ENCODE assay signal across 12 cellular contexts in the genomic region with DNA sequence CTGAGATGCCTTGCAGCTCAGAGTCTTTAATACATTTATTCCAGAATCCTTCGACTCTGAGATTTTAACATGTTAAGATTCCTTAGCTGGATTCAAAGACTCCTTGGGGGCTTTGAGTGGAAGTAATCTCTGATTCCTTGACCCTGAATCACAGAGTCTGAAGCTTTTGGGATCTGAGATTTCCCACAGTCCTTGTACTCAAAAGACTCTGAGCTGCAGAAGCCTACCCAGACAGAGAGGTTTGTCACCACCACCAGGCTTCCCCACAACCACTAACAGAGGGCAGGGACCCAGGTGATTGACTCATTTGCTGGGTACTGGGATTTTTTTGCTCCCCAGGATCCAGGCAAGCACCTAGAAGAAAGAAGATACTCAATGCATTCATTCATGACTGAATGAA. TPM values are rescaled to one million over a fixed set of nuclear protein-coding genes. Genes with fewer than 3 reads are reported as not detected.
DNase-seq lines count a peak whose midpoint lies in the region; ATAC-seq and TF ChIP-seq lines count a peak whose summit lies in the region.
"Had no signal": no experiment of that assay in that cellular context is flagged by ENCODE, and none has a peak within 500 bp of the region (broad histone marks: within the 10 kb centered on the region; RNA-seq: fewer than 3 reads in every experiment).

No MANE protein-coding gene starts in this region.

- DNase-seq in cardiac muscle cell (ENCODE audit: low read depth in 1 of 2, low spot score in 1 of 2) (no peak), left cardiac atrium (no peak), astrocyte of the spinal cord (ENCODE audit: low read depth, low spot score) (peak; percentile 16), naive B cell (no peak), transverse colon (no peak), NCI-H1105 (lab: John Stamatoyannopoulos, UW) (no peak), RKO (ENCODE audit: low spot score) (no peak), mesenteric fat pad (ENCODE audit: low spot score) (no peak)
- DNase-seq: activated gamma-delta T cell, erythroblast, KG1, NCI-H446 treated with DMSO at 0.1 percent for 48 hours had no signal

- H3K27me3 Mint-ChIP-seq in naive B cell: peaks cover 10 to 24% (median 24%) of the 10 kb centered on the region in 3 donors

- H3K36me3 ChIP-seq in cardiac muscle cell: no peaks in the 10 kb centered on the region
- H3K36me3 ChIP-seq in transverse colon: no peaks in the 10 kb centered on the region

- in situ Hi-C loops in astrocyte of the spinal cord (cut with HindIII; ENCODE audit: low sequenced_read_pairs) (no loop called here), transverse colon (cut with MboI; ENCODE audit: low pct_ligation_motif_present in 1 of 4, low pct_unique_long_range_greater_than_20kb in 1 of 4, low sequenced_read_pairs in 3 of 4) (no loop called here)

- no peak for TF ChIP-seq EP300 in transverse colon (IDR thresholded peaks at IDR 0.05; ENCODE audit: low read depth)

- 67% methylated on average over 1 of the region's 1 CpG; no CpG with 5 or more reads in 1 of the 2 donors for whole genome bisulfite sequencing in transverse colon (ENCODE audit: low coverage in 1 of 2), 2 donors

- peak overlapping the region in 2 of 6 donors; percentile 42 to 87 for H3K27ac Mint-ChIP-seq in naive B cell

- no peaks in the 10 kb centered on the region for H3K36me3 Mint-ChIP-seq in naive B cell

- H3K9me3 ChIP-seq in cardiac muscle cell (ENCODE audit: low read depth) (no peaks in the 10 kb centered on the region), transverse colon (no peaks in the 10 kb centered on the region)

- no peaks in the 10 kb centered on the region for H3K9me3 Mint-ChIP-seq in naive B cell

- H3K4me1 Mint-ChIP-seq in naive B cell: peaks cover 21 to 26% (median 25%) of the 10 kb centered on the region in 3 donors

- H3K4me3 Mint-ChIP-seq in naive B cell: peak overlapping the region; percentile 22 to 97 (median 86)

- no peak for TF ChIP-seq POLR2A in transverse colon (IDR thresholded peaks at IDR 0.05)

- no peak overlapping the region for H3K4me3 ChIP-seq in cardiac muscle cell
- H3K4me3 ChIP-seq in astrocyte of the spinal cord (ENCODE audit: low read depth, low read length): no peak overlapping the region
- no peak overlapping the region for H3K4me3 ChIP-seq in transverse colon

- H3K4me1 ChIP-seq in cardiac muscle cell (ENCODE audit: low read depth) (peaks cover 54% of the 10 kb centered on the region), transverse colon (peaks cover 51 to 79% (median 60%) of the 10 kb centered on the region in 4 donors)

- peak overlapping the region; percentile 95 for H3K27ac ChIP-seq in cardiac muscle cell
- H3K27ac ChIP-seq in transverse colon: peak overlapping the region; percentile 96 to 99 (median 98)

- no peak for TF ChIP-seq CTCF in cardiac muscle cell (IDR thresholded peaks at IDR 0.05; ENCODE audit: low read depth, low read length)
- no peak for TF ChIP-seq CTCF in astrocyte of the spinal cord (IDR thresholded peaks at IDR 0.05; ENCODE audit: low read depth, low read length)
- no peak for TF ChIP-seq CTCF in transverse colon (IDR thresholded peaks at IDR 0.05)

- no peaks in the 10 kb centered on the region for H3K27me3 ChIP-seq in cardiac muscle cell
- no peaks in the 10 kb centered on the region for H3K27me3 ChIP-seq in transverse colon

- intact Hi-C loops in left cardiac atrium (cut with DNase I) (no loop called here), transverse colon (cut with DNase I; ENCODE audit: low total_unique reads) (loop anchor here (5.0 kb wide), 1 partner anchor 257 kb away; the partner anchor contains the start of gene UVRAG)

- ATAC-seq in left cardiac atrium (no peak), naive B cell (ENCODE audit: low read depth in 2 of 2) (no peak)

RNA-seq across cellular contexts. Expression of gene SERPINH1, which starts 1.4 kb away (rescaled TPM):
- total RNA-seq in cardiac muscle cell (955 and 1,181 TPM in 2 replicates), left cardiac atrium (100 to 1,000 TPM; 105 to 137 TPM), transverse colon (100 to 1,000 TPM in 1 of 4 donors, 10 to 100 TPM in 3; 34.8 to 169 (median 76.0) TPM), mesenteric fat pad (309 TPM)
- polyA plus RNA-seq in cardiac muscle cell (441 and 444 TPM in 2 replicates), naive B cell (ENCODE audit: low read depth in 6 of 6) (1 to 10 TPM in 2 of 6 donors, under 1 TPM in 3, not detected in 1; 0.40 to 1.4 (median 0.85) TPM)

RNA-seq across cellular contexts. Expression of gene GDPD5, which starts 34.9 kb away (rescaled TPM):
- total RNA-seq in cardiac muscle cell: 5.8 and 19.4 TPM in 2 replicates
- polyA plus RNA-seq in cardiac muscle cell: 6.6 and 16.6 TPM in 2 replicates
- 10 to 100 TPM; 12.3 to 17.6 TPM for total RNA-seq in left cardiac atrium
- polyA plus RNA-seq in naive B cell (ENCODE audit: low read depth in 6 of 6): 1 to 10 TPM in 4 of 6 donors, under 1 TPM in 1, not detected in 1; 0.62 to 8.2 (median 2.2) TPM
- total RNA-seq in transverse colon: 10 to 100 TPM in 1 of 4 donors, 1 to 10 TPM in 2, not detected in 1; 3.7 to 10.1 (median 7.1) TPM
- total RNA-seq in mesenteric fat pad: 46.2 TPM
